ENCODE assay signal across 21 cellular contexts in the genomic region with DNA sequence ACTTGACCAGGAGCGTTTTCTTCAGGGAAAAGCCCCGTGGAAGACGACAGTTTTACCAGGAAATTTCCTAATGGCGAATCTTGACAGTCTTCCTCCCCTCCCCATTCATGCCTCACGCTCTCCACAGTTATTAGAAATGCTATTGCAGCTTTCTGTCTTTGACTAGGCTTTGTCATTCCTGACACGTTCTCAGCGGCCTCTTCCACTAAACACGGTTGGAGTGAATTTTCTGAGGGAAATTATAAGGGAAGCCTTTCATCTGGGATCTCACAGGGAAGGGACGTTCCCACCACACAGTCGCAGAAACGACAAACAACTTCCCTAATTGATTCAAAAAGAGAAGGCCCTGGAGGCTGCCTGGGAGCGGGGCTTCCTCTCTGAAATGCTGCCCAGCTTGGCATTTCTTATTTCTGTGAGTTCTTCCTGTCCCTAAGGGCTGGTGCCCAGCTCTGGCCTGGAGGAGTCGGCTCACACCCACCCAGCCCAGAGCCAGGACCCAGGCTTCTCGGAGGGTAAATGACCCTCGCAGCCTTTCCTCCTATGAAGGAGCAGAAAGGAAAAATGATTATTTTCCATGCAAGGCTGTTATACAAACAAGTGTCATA.
"Had no signal": no experiment of that assay in that cellular context is flagged by ENCODE, and none has a peak within 500 bp of the region (broad histone marks: within the 10 kb centered on the region; RNA-seq: fewer than 3 reads in every experiment).

No MANE protein-coding gene starts in this region.

- DNase-seq: cortex of kidney; dorsolateral prefrontal cortex; effector memory CD4-positive, alpha-beta T cell; heart right ventricle; kidney glomerular epithelial cell; mesendoderm; naive thymus-derived CD4-positive, alpha-beta T cell; nephron progenitor cell; retina; right lobe of liver; stimulated activated CD4-positive, alpha-beta T cell treated with anti-CD3 and anti-CD28 coated beads, Interleukin-4, amount 100 ng/mL, for 1 hour; stimulated activated CD8-positive, alpha-beta memory T cell treated with anti-CD3 and anti-CD28 coated beads, Interleukin-4, amount 100 ng/mL, for 48 hours; stimulated activated naive CD8-positive, alpha-beta T cell treated with anti-CD3 and anti-CD28 coated beads, Interleukin-15, Interleukin-2, amounts not matched to agents 100 U/mL and 50 U/mL, for 24 hours; tibial artery; uterus had no signal

- H3K27ac ChIP-seq: heart right ventricle, neutrophil, prostate gland, right lobe of liver, suprapubic skin, tibial artery, upper lobe of left lung, uterus had no signal

- ATAC-seq: esophagus mucosa; heart right ventricle; naive thymus-derived CD4-positive, alpha-beta T cell; right lobe of liver; stimulated activated effector memory CD8-positive, alpha-beta T cell treated with anti-CD3 and anti-CD28 coated beads, Interleukin-12 subunit alpha, Interleukin-12 subunit beta, amount 100 ng/mL, for 72 hours; stimulated activated naive CD8-positive, alpha-beta T cell treated with anti-CD3 and anti-CD28 coated beads, Interleukin-15, Interleukin-2, amounts not matched to agents 100 U/mL and 50 U/mL, for 24 hours had no signal
